Comparison of ENCODE assay signal across 20 cellular contexts in the genomic region with DNA sequence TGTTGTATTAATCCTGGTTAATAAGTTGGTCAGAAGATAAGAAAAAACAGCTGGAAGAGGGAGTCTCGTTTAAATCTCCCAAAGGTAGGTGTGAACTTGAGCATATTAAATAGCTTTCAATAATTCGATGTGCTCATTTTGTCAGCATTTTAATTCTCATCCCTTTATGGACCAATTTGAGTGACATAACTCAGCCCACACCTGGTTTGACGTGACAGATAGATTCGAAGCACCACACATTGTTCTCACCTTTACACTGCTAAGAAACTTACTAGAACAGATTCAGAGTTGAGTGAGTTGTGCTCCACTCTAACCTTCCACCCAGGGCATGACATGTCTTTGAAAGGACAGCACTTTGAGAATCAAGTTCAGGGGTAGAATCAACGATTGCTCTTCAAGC.
"Had no signal": no experiment of that assay in that cellular context is flagged by ENCODE, and none has a peak within 500 bp of the region (broad histone marks: within the 10 kb centered on the region; RNA-seq: fewer than 3 reads in every experiment).

No MANE protein-coding gene starts in this region.

- DNase-seq: stimulated activated CD4-positive, alpha-beta T cell treated with anti-CD3 and anti-CD28 coated beads, Interleukin-2, amount 100 ng/mL, for 48 hours; stimulated activated CD4-positive, alpha-beta T cell treated with anti-CD3 and anti-CD28 coated beads, Interleukin-4, amount 100 ng/mL, for 1 hour; stimulated activated CD4-positive, alpha-beta T cell treated with anti-CD3 and anti-CD28 coated beads, Interleukin-4, amount 100 ng/mL, for 24 hours; stimulated activated CD4-positive, alpha-beta T cell treated with anti-CD3 and anti-CD28 coated beads, Interleukin-4, amount 100 ng/mL, for 4 hours; stimulated activated CD8-positive, alpha-beta memory T cell treated with anti-CD3 and anti-CD28 coated beads, Interleukin-4, amount 100 ng/mL, for 48 hours; stimulated activated naive B cell treated with anti-CD40 and anti-IgM and Interleukin-4, amounts not matched to agents 10 μg/mL and 1 μg/mL and 100 μg/mL, for 72 hours; stimulated activated naive CD4-positive, alpha-beta T cell; stimulated activated naive CD4-positive, alpha-beta T cell treated with Interleukin-2 at 50 U/mL for 16 hours; stimulated activated naive CD8-positive, alpha-beta T cell treated with anti-CD3 and anti-CD28 coated beads, Interleukin-15, amount 100 ng/mL, for 72 hours; stimulated activated naive CD8-positive, alpha-beta T cell treated with anti-CD3 and anti-CD28 coated beads, Interleukin-15, Interleukin-2, amounts not matched to agents 100 U/mL and 50 U/mL, for 24 hours; stomach; substantia nigra; testis; thyroid gland; tibial artery; transverse colon; trophoblast cell; upper lobe of left lung; upper lobe of right lung; uterus had no signal
